ENCODE assay signal across 12 cellular contexts in the genomic region with DNA sequence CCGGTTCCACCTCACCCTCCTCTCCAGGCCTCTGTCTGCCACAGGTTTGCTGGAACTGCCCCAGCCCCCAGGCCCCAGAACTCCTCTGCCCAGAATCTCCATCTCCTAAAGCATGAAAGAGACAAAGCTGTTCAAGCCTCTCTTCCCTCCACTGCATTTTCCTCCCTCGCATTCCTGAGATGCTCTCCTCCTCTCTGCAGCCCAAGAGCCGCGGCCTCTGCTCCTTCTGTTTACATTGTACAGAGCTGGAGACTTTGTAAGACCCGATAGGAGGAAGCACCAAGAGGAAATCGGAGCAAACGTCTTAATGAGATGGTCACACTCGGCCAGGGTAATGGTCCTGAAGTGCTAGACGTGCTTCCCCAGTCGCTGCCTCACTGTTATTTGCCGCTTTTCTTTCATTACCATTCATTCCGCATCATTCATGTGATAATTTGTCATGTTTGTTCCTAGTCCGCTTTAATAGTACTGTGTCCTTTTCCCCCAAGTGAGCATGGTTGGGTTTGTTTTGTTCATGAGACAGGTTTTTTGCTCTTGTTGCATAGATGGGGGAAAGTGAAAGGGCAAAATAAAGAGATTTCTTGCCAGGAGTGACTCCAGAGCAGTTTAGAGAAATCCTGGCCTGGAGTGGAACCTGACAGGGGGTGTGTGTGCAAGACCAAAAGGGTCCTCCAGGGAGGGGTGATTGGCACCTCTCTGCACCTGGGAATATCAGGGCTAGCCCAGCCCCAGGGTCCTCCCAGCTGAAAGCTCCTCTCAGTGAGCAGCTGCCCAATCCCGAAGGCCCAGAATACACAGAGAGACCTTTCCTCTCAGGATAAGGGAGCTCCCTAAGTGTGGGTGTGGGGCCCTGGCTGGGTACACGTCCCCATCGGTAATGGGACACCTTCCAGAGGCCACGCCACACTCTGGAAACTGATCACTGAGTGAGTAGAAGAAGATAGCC. TPM values are rescaled to one million over a fixed set of nuclear protein-coding genes. Genes with fewer than 3 reads are reported as not detected.
DNase-seq lines count a peak whose midpoint lies in the region; ATAC-seq, FAIRE-seq and TF ChIP-seq lines count a peak whose summit lies in the region.
"Had no signal": no experiment of that assay in that cellular context is flagged by ENCODE, and none has a peak within 500 bp of the region (broad histone marks: within the 10 kb centered on the region; RNA-seq: fewer than 3 reads in every experiment).

No MANE protein-coding gene starts in this region.

- H3K27ac Mint-ChIP-seq in HFFc6: peak overlapping the region; percentile 64
- H3K27ac Mint-ChIP-seq in activated CD8-positive, alpha-beta T cell treated with anti-CD3 and anti-CD28 coated beads, Interleukin-2, amount 10 ng/mL, durations not matched to agents 7 days and 5 days: no peak overlapping the region
- H3K27ac Mint-ChIP-seq in CD4-positive, alpha-beta memory T cell: peak overlapping the region in 2 of 7 donors; percentile 13 to 45

- H3K4me3 ChIP-seq in kidney (ENCODE audit: low read length in 2 of 2) (no peak overlapping the region), sigmoid colon (no peak overlapping the region)
- H3K4me3 ChIP-seq in CD4-positive, alpha-beta memory T cell (ENCODE audit: low read length in 2 of 2): no peak overlapping the region

- 76 to 78% methylated on average over 17 of the region's 17 CpGs for WGBS in sigmoid colon, 2 donors

- DNase-seq in HFFc6 (peak; percentile 12), astrocyte of the hippocampus (ENCODE audit: low read depth, low spot score) (peak; percentile 73), kidney (peak; percentile 79), sigmoid colon (peak; percentile 60), RKO (ENCODE audit: low spot score) (no peak)
- no peak for DNase-seq in activated CD8-positive, alpha-beta T cell treated with anti-CD3 and anti-CD28 coated beads, Interleukin-2, amount 10 ng/mL, durations not matched to agents 7 days and 5 days
- no peak for DNase-seq in CD4-positive, alpha-beta memory T cell
- no peak for DNase-seq in activated CD4-positive, alpha-beta T cell treated with anti-CD3 and anti-CD28 coated beads for 4 hours
- DNase-seq: amygdala, DND-41, foreskin keratinocyte had no signal

- H3K36me3 ChIP-seq in kidney (ENCODE audit: control insufficient read depth in 1 of 2, insufficient read depth in 2 of 2, low read length in 2 of 2) (no peaks in the 10 kb centered on the region), sigmoid colon (no peaks in the 10 kb centered on the region)
- no peaks in the 10 kb centered on the region for H3K36me3 ChIP-seq in CD4-positive, alpha-beta memory T cell (ENCODE audit: insufficient read depth, low read length)
- H3K36me3 ChIP-seq: neutrophil had no signal

- peak overlapping the region; percentile 73 for H3K4me3 Mint-ChIP-seq in HFFc6
- H3K4me3 Mint-ChIP-seq in activated CD8-positive, alpha-beta T cell treated with anti-CD3 and anti-CD28 coated beads, Interleukin-2, amount 10 ng/mL, durations not matched to agents 7 days and 5 days: no peak overlapping the region
- no peak overlapping the region for H3K4me3 Mint-ChIP-seq in CD4-positive, alpha-beta memory T cell

- ATAC-seq in activated CD8-positive, alpha-beta T cell treated with anti-CD3 and anti-CD28 coated beads, Interleukin-2, amount 10 ng/mL, durations not matched to agents 7 days and 5 days: no peak
- ATAC-seq: foreskin keratinocyte had no signal

- peaks cover 42% of the 10 kb centered on the region for H3K4me1 Mint-ChIP-seq in HFFc6 (ENCODE audit: low read depth)
- peaks cover 4% of the 10 kb centered on the region for H3K4me1 Mint-ChIP-seq in activated CD8-positive, alpha-beta T cell treated with anti-CD3 and anti-CD28 coated beads, Interleukin-2, amount 10 ng/mL, durations not matched to agents 7 days and 5 days (ENCODE audit: low read depth)
- H3K4me1 Mint-ChIP-seq in CD4-positive, alpha-beta memory T cell: peaks cover 0 to 6% (median 3%) of the 10 kb centered on the region in 4 donors

- intact Hi-C loops in kidney (cut with DNase I) (no loop called here), sigmoid colon (cut with DNase I) (no loop called here)
- intact Hi-C loops in CD4-positive, alpha-beta memory T cell (cut with micrococcal nuclease): no loop called here

- H3K9me3 ChIP-seq in kidney (ENCODE audit: control insufficient read depth in 1 of 2, low read length in 2 of 2): no peaks in the 10 kb centered on the region
- no peaks in the 10 kb centered on the region for H3K9me3 ChIP-seq in sigmoid colon
- no peaks in the 10 kb centered on the region for H3K9me3 ChIP-seq in CD4-positive, alpha-beta memory T cell (ENCODE audit: control insufficient read depth in 1 of 2, low read length in 2 of 2)
- H3K9me3 ChIP-seq: neutrophil had no signal

- H3K9me3 Mint-ChIP-seq in HFFc6: no peaks in the 10 kb centered on the region
- no peaks in the 10 kb centered on the region for H3K9me3 Mint-ChIP-seq in activated CD8-positive, alpha-beta T cell treated with anti-CD3 and anti-CD28 coated beads, Interleukin-2, amount 10 ng/mL, durations not matched to agents 7 days and 5 days (ENCODE audit: insufficient read depth)
- H3K9me3 Mint-ChIP-seq in CD4-positive, alpha-beta memory T cell: no peaks in the 10 kb centered on the region

- H3K36me3 Mint-ChIP-seq in HFFc6 (ENCODE audit: low read depth): no peaks in the 10 kb centered on the region
- no peaks in the 10 kb centered on the region for H3K36me3 Mint-ChIP-seq in activated CD8-positive, alpha-beta T cell treated with anti-CD3 and anti-CD28 coated beads, Interleukin-2, amount 10 ng/mL, durations not matched to agents 7 days and 5 days (ENCODE audit: low read depth)
- H3K36me3 Mint-ChIP-seq in CD4-positive, alpha-beta memory T cell: no peaks in the 10 kb centered on the region

- no peak for TF ChIP-seq CTCF in HFFc6 (IDR thresholded peaks at IDR 0.05)
- TF ChIP-seq CTCF in kidney (IDR thresholded peaks at IDR 0.05; ENCODE audit: borderline replicate concordance, extremely low read depth, insufficient read depth): no peak
- TF ChIP-seq CTCF in sigmoid colon (IDR thresholded peaks at IDR 0.05): no peak

- peak overlapping the region; percentile 23 to 25 for H3K27ac ChIP-seq in kidney (ENCODE audit: low read depth in 2 of 2, low read length in 2 of 2)
- H3K27ac ChIP-seq in sigmoid colon: peak overlapping the region in 3 of 4 donors; percentile 7 to 57 (median 24)
- no peak overlapping the region for H3K27ac ChIP-seq in CD4-positive, alpha-beta memory T cell (ENCODE audit: low read depth, low read length)
- H3K27ac ChIP-seq: foreskin keratinocyte, neutrophil had no signal

- H3K4me1 ChIP-seq in kidney (ENCODE audit: control insufficient read depth in 1 of 2, insufficient read depth in 1 of 2, low read depth in 1 of 2, low read length in 2 of 2) (peaks cover 5 to 10% of the 10 kb centered on the region in 2 donors), sigmoid colon (peaks cover 0 to 15% (median 12%) of the 10 kb centered on the region in 4 donors)
- no peaks in the 10 kb centered on the region for H3K4me1 ChIP-seq in CD4-positive, alpha-beta memory T cell (ENCODE audit: insufficient read depth, low read length)
- H3K4me1 ChIP-seq: foreskin keratinocyte had no signal

- H3K27me3 ChIP-seq in sigmoid colon: no peaks in the 10 kb centered on the region
- H3K27me3 ChIP-seq in CD4-positive, alpha-beta memory T cell (ENCODE audit: insufficient read depth, low read length): no peaks in the 10 kb centered on the region
- H3K27me3 ChIP-seq: foreskin keratinocyte, neutrophil had no signal

- TF ChIP-seq POLR2A in sigmoid colon (IDR thresholded peaks at IDR 0.05): no peak

- no peak overlapping the region for H3K9ac ChIP-seq in kidney (ENCODE audit: low read length in 2 of 2)

- FAIRE-seq in kidney (lab: Jason Lieb, UNC): no peak

- CTCF ChIA-PET in activated CD8-positive, alpha-beta T cell treated with anti-CD3 and anti-CD28 coated beads, Interleukin-2, amount 10 ng/mL, durations not matched to agents 7 days and 5 days (lab: Charles Lee): no interaction called here
- CTCF ChIA-PET in CD4-positive, alpha-beta memory T cell (lab: Charles Lee; ENCODE audit: partially characterized antibody): no interaction called here

- TF ChIP-seq EP300 in sigmoid colon (IDR thresholded peaks at IDR 0.05): no peak

- no peaks in the 10 kb centered on the region; the same call in none of the 2 replicates for H3K27me3 Mint-ChIP-seq in HFFc6 (ENCODE audit: insufficient read depth)
- H3K27me3 Mint-ChIP-seq in activated CD8-positive, alpha-beta T cell treated with anti-CD3 and anti-CD28 coated beads, Interleukin-2, amount 10 ng/mL, durations not matched to agents 7 days and 5 days (ENCODE audit: low read depth): peaks cover 21% of the 10 kb centered on the region
- H3K27me3 Mint-ChIP-seq in CD4-positive, alpha-beta memory T cell: peaks cover 0 to 2% of the 10 kb centered on the region in 2 donors

- POLR2A ChIA-PET in activated CD8-positive, alpha-beta T cell treated with anti-CD3 and anti-CD28 coated beads, Interleukin-2, amount 10 ng/mL, durations not matched to agents 7 days and 5 days (lab: Charles Lee): no interaction called here
- POLR2A ChIA-PET in CD4-positive, alpha-beta memory T cell (lab: Charles Lee; ENCODE audit: partially characterized antibody): no interaction called here

RNA-seq across cellular contexts. Expression of a gene that starts 44.9 kb away (rescaled TPM):
- 10 to 100 TPM; 81.3 to 97.1 (median 88.1) TPM for total RNA-seq in HFFc6 (2021; fragmentation: NEBNext Ultra II Directional; extraction: Animal tissue kit (Norgen Biotek cat#: 25700))
- total RNA-seq in kidney (74.6 TPM), sigmoid colon (100 to 1,000 TPM; 376 to 615 (median 527) TPM)
- polyA plus RNA-seq in kidney (ENCODE audit: insufficient read depth, low read depth, low replicate concordance) (113 TPM), sigmoid colon (100 to 1,000 TPM; 154 to 306 (median 224) TPM)
- total RNA-seq in activated CD8-positive, alpha-beta T cell treated with anti-CD3 and anti-CD28 coated beads, Interleukin-2, amount 10 ng/mL, durations not matched to agents 7 days and 5 days: 100 to 1,000 TPM; 257 to 263 TPM
- total RNA-seq in CD4-positive, alpha-beta memory T cell: 10 to 100 TPM; 50.8 to 56.4 TPM
- 100 to 1,000 TPM; 138 to 191 TPM for polyA plus RNA-seq in CD4-positive, alpha-beta memory T cell

Comparison
In these comparisons a context has a peak if more than half of its experiments do, and no peak if none do; other contexts are left out.
1. DNase-seq: peak in HFFc6 (single experiment), astrocyte of the hippocampus (single experiment), kidney (single experiment) and sigmoid colon (single experiment); none in activated CD8-positive, alpha-beta T cell treated with anti-CD3 and anti-CD28 coated beads, Interleukin-2, amount 10 ng/mL, durations not matched to agents 7 days and 5 days (single experiment), CD4-positive, alpha-beta memory T cell (0 of 5), RKO (single experiment) and activated CD4-positive, alpha-beta T cell treated with anti-CD3 and anti-CD28 coated beads for 4 hours (0 of 2).